Comparison of ENCODE assay signal across 11 cellular contexts in the genomic region with DNA sequence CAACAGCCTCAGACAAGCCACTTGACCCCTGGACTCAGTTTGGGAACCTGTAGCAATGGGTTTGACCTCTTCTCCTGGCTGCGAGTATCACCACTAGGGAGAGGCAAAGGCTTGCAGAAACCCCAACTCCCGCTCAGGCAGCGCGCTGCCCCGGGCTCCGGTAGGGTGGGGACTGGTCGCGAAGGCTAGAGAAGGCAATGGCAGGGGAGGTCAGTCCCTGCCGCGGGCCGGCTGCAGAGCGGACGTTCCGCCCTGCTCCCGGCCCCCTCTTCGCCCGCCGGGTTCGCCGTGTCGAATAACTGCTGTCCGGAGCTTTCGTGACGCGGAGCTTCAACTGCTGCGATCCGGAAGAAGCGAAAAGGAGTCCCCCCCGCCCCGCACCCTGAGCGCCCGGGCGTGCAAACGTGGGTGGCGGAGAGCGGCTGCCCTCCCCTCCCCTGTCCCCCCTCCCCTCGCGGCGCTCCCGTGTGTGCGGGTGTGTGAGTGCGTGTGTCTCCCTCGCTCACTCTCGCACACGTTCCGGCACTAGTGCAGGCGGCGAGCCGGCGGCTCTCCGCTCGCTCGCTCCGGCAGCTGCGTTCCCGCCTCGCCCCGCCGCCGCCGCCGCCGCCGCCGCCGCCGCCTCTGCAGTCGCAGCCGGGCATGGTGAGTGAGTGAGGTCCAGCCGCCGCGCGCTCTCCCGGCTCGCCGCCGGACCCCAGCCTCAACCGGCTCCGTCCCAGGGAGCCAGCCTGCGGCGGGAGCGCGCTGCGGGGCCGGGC. TPM values are rescaled to one million over a fixed set of nuclear protein-coding genes. Genes with fewer than 3 reads are reported as not detected.
DNase-seq lines count a peak whose midpoint lies in the region; ATAC-seq and TF ChIP-seq lines count a peak whose summit lies in the region.
"Had no signal": no experiment of that assay in that cellular context is flagged by ENCODE, and none has a peak within 500 bp of the region (broad histone marks: within the 10 kb centered on the region; RNA-seq: fewer than 3 reads in every experiment).

No MANE protein-coding gene starts in this region.

- H2AFZ ChIP-seq in PC-9 = no peak overlapping the region

- no peaks in the 10 kb centered on the region for H3K79me2 ChIP-seq in PC-9 (ENCODE audit: low read depth)

- no peak overlapping the region for H3K9ac ChIP-seq in subcutaneous abdominal adipose tissue (ENCODE audit: low read length in 5 of 5)

- no peaks in the 10 kb centered on the region for H4K20me1 ChIP-seq in PC-9 (ENCODE audit: insufficient read depth)

- H3F3A ChIP-seq in PC-9 (ENCODE audit: insufficient read depth, low read depth) = no peaks in the 10 kb centered on the region

- CTCF ChIA-PET in HEK293 (lab: Yijun Ruan, JAX) = no interaction called here
- CTCF ChIA-PET in PC-9 (lab: Charles Lee) = no interaction called here

- no TSS peak for BruUV-seq in PC-9 (replicated peaks; lab: Mats Ljungman, UMichigan)

- peak overlapping the region; percentile 13 for H3K4me3 ChIP-seq in HEK293 (ENCODE audit: low read depth, low read length)
- peak overlapping the region; percentile 37 to 68 (median 47) for H3K4me3 ChIP-seq in subcutaneous abdominal adipose tissue (ENCODE audit: low read depth in 1 of 5, low read length in 5 of 5)
- H3K4me3 ChIP-seq in PC-9 = no peak overlapping the region

- TF ChIP-seq CTCF in HEK293 (tag by site-specific recombination; IDR thresholded peaks at IDR 0.05) = no peak
- no peak for TF ChIP-seq CTCF in PC-9 (conservative IDR thresholded peaks at IDR 0.05)

- ATAC-seq in esophagus mucosa (peak; percentile 44), GM21528 (IDR thresholded peaks at IDR 0.05; ENCODE audit: low FRiP score, unreplicated experiment) (no peak)

- intact Hi-C loops in PC-9 (cut with micrococcal nuclease; ENCODE audit: unreplicated experiment) = no loop called here

- H3K9me3 ChIP-seq in HEK293 (ENCODE audit: control insufficient read depth, insufficient read depth, low read depth, low read length) (no peaks in the 10 kb centered on the region), subcutaneous abdominal adipose tissue (ENCODE audit: control insufficient read depth in 5 of 5, low read length in 5 of 5) (no peaks in the 10 kb centered on the region), PC-9 (ENCODE audit: insufficient read depth, low read depth) (no peaks in the 10 kb centered on the region)
- H3K9me3 ChIP-seq: neutrophil had no signal

- peaks cover 7 to 49% (median 20%) of the 10 kb centered on the region in 5 donors for H3K27me3 ChIP-seq in subcutaneous abdominal adipose tissue (ENCODE audit: control insufficient read depth in 5 of 5, insufficient read depth in 4 of 5, low read length in 5 of 5)
- no peaks in the 10 kb centered on the region for H3K27me3 ChIP-seq in PC-9 (ENCODE audit: insufficient read depth, low read depth)

- H3K36me3 ChIP-seq in HEK293 (ENCODE audit: control insufficient read depth in 2 of 2, insufficient read depth in 1 of 2, low read length in 2 of 2) (no peaks in the 10 kb centered on the region), subcutaneous abdominal adipose tissue (ENCODE audit: control insufficient read depth in 5 of 5, insufficient read depth in 5 of 5, low read length in 5 of 5) (no peaks in the 10 kb centered on the region), PC-9 (ENCODE audit: low read depth) (no peaks in the 10 kb centered on the region)
- H3K36me3 ChIP-seq: neutrophil had no signal

- H3K27ac ChIP-seq in HEK293 (ENCODE audit: extremely low read depth, low read depth, low read length) (no peak overlapping the region), subcutaneous abdominal adipose tissue (ENCODE audit: low read depth, low read length) (no peak overlapping the region), PC-9 (no peak overlapping the region)
- H3K27ac ChIP-seq: neutrophil had no signal

- H3K4me1 ChIP-seq in HEK293 (ENCODE audit: control insufficient read depth, insufficient read depth, low read length) = no peaks in the 10 kb centered on the region
- H3K4me1 ChIP-seq in subcutaneous abdominal adipose tissue (ENCODE audit: control insufficient read depth in 5 of 5, insufficient read depth in 5 of 5, low read length in 5 of 5) = peaks cover 0 to 19% (median 15%) of the 10 kb centered on the region in 5 donors
- no peaks in the 10 kb centered on the region for H3K4me1 ChIP-seq in PC-9 (replicated peaks; ENCODE audit: insufficient read depth)

- POLR2A ChIA-PET in HEK293 (lab: Yijun Ruan, JAX) = no interaction called here
- POLR2A ChIA-PET in PC-9 (lab: Charles Lee; ENCODE audit: unreplicated experiment) = no interaction called here

- DNase-seq in medulla oblongata (ENCODE audit: extremely low spot score) = peak; percentile 54
- DNase-seq in activated effector memory CD4-positive, alpha-beta T cell treated with Interleukin-2 at 50 U/mL for 16 hours = no peak
- no peak for DNase-seq in foreskin melanocyte
- DNase-seq in PC-9 = no peak
- DNase-seq: activated CD4-positive, alpha-beta T cell treated with anti-CD3 and anti-CD28 coated beads, Interleukin-2, amount 50 U/mL, for 48 hours; NCI-H1694 had no signal

- no peaks in the 10 kb centered on the region for H3K9me2 ChIP-seq in PC-9 (ENCODE audit: insufficient read depth)

- H3K4me2 ChIP-seq in PC-9 = no peak overlapping the region

TF ChIP-seq in HEK293, 187 proteins besides CTCF, POLR2A, EP300 and RAD21:
- TF ChIP-seq ZNF48 (tag by site-specific recombination; IDR thresholded peaks at IDR 0.05) (no peak), PRDM1 (tag by site-specific recombination; IDR thresholded peaks at IDR 0.05) (no peak), REPIN1 (tag by site-specific recombination; IDR thresholded peaks at IDR 0.05; ENCODE audit: low read depth) (no peak), ZNF792 (tag by site-specific recombination; IDR thresholded peaks at IDR 0.05) (no peak), SP7 (tag by site-specific recombination; IDR thresholded peaks at IDR 0.05) (no peak), ZFP41 (tag by site-specific recombination; IDR thresholded peaks at IDR 0.05; ENCODE audit: borderline replicate concordance) (no peak), ZNF248 (tag by site-specific recombination; IDR thresholded peaks at IDR 0.05) (no peak), KLF7 (tag by site-specific recombination; IDR thresholded peaks at IDR 0.05; ENCODE audit: borderline replicate concordance) (no peak), ZNF138 (tag by site-specific recombination; IDR thresholded peaks at IDR 0.05; ENCODE audit: borderline replicate concordance) (no peak), ZNF184 (tag by site-specific recombination; IDR thresholded peaks at IDR 0.05) (no peak), ZNF16 (tag by site-specific recombination; IDR thresholded peaks at IDR 0.05; ENCODE audit: low read depth) (no peak), ZNF202 (tag by site-specific recombination; IDR thresholded peaks at IDR 0.05; ENCODE audit: borderline replicate concordance) (no peak), ZEB2 (tag by site-specific recombination; IDR thresholded peaks at IDR 0.05) (no peak)
- TF ChIP-seq, protein P1, sequence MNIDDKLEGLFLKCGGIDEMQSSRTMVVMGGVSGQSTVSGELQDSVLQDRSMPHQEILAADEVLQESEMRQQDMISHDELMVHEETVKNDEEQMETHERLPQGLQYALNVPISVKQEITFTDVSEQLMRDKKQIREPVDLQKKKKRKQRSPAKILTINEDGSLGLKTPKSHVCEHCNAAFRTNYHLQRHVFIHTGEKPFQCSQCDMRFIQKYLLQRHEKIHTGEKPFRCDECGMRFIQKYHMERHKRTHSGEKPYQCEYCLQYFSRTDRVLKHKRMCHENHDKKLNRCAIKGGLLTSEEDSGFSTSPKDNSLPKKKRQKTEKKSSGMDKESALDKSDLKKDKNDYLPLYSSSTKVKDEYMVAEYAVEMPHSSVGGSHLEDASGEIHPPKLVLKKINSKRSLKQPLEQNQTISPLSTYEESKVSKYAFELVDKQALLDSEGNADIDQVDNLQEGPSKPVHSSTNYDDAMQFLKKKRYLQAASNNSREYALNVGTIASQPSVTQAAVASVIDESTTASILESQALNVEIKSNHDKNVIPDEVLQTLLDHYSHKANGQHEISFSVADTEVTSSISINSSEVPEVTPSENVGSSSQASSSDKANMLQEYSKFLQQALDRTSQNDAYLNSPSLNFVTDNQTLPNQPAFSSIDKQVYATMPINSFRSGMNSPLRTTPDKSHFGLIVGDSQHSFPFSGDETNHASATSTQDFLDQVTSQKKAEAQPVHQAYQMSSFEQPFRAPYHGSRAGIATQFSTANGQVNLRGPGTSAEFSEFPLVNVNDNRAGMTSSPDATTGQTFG (tag by site-specific recombination; IDR thresholded peaks at IDR 0.05; ENCODE audit: borderline replicate concordance) = no peak
- TF ChIP-seq, protein P2, sequence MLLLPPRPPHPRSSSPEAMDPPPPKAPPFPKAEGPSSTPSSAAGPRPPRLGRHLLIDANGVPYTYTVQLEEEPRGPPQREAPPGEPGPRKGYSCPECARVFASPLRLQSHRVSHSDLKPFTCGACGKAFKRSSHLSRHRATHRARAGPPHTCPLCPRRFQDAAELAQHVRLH (tag by site-specific recombination; IDR thresholded peaks at IDR 0.05) = no peak
TF ChIP-seq in HEK293: peak in this region for 0.

RNA-seq across cellular contexts. Expression of a gene that starts 0.8 kb away (rescaled TPM):
- 2.0 TPM for total RNA-seq in esophagus mucosa
- total RNA-seq in PC-9 (2021) = not detected in 2 replicates
